In the genomic region with DNA sequence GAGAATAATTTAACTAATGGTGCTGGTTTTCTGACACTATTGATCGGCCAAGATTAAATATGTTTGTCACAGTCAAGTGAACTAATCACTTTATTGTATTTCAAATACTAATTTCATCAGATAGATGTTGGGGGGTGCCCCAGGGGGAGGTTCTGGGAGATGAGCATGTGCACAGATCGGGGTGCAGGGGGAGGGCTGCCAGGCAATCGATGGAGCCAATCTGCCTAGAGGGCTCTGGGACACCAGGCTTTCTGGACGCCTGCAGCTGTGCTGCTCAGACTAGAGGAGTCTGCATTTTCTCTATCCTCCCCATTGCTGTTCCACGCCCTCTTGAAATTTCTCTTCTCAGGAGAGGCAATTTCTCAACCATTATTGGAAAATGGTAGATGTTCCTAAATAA, we compare ENCODE assay signal across 16 cellular contexts.
"Had no signal": no experiment of that assay in that cellular context is flagged by ENCODE, and none has a peak within 500 bp of the region (broad histone marks: within the 10 kb centered on the region; RNA-seq: fewer than 3 reads in every experiment).

No MANE protein-coding gene starts in this region.

- H3K36me3 ChIP-seq: colonic mucosa, esophagus muscularis mucosa, gastroesophageal sphincter, heart right ventricle, left lung, lower lobe of right lung had no signal

- H3K27me3 ChIP-seq: colonic mucosa, dorsolateral prefrontal cortex, esophagus muscularis mucosa, gastroesophageal sphincter, heart right ventricle, left lung had no signal

- H3K9me3 ChIP-seq: colonic mucosa, esophagus muscularis mucosa, gastroesophageal sphincter, heart right ventricle, left lung, lower lobe of right lung had no signal

- ATAC-seq: foreskin keratinocyte, gastroesophageal sphincter, heart right ventricle, left cardiac atrium, left lung, left ventricle myocardium superior, lower lobe of right lung had no signal

- H3K4me3 ChIP-seq: colonic mucosa, dorsolateral prefrontal cortex, esophagus muscularis mucosa, gastroesophageal sphincter, heart right ventricle, left lung, lower lobe of right lung had no signal

- H3K27ac ChIP-seq: colonic mucosa, dorsolateral prefrontal cortex, esophagus muscularis mucosa, foreskin keratinocyte, gastroesophageal sphincter, heart right ventricle, left lung, lower lobe of right lung had no signal

- H3K4me1 ChIP-seq: colonic mucosa, foreskin keratinocyte, left lung had no signal

- DNase-seq: colonic mucosa; dermis blood vessel endothelial cell; dorsolateral prefrontal cortex; effector CD4-positive, alpha-beta T cell; effector memory CD4-positive, alpha-beta T cell; foreskin keratinocyte; heart right ventricle; hippocampal formation; left cardiac atrium; left lung; left ventricle myocardium superior; lower lobe of right lung; mesenchymal stem cell; midbrain had no signal
